19 cellular contexts compared by ENCODE assay signal in the genomic region with DNA sequence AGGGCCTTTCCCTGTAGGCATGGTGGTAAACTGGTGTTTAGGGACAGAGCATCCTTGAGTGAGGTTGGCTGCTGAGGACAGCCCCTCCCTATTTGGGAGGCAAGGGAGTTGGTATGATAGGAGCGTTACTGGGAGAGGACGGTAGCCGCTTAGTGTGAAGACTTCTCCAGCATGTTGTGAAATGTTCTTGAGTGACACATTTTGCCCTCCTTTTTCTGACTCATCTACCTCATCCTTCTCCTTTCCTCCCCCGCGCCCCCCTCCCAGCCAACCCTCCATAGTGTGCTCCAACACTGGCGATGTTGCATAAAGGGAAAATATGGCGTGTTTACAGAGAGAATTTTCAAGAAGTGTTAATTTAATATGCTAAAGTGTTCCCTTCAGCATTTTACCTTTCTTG.
"Had no signal": no experiment of that assay in that cellular context is flagged by ENCODE, and none has a peak within 500 bp of the region (broad histone marks: within the 10 kb centered on the region; RNA-seq: fewer than 3 reads in every experiment).

No MANE protein-coding gene starts in this region.

- H2AFZ ChIP-seq: parathyroid adenoma had no signal

- H3K4me3 ChIP-seq: coronary artery, left ventricle myocardium inferior, lower lobe of right lung, prostate gland, skin epidermis, stomach had no signal

- H3K36me3 ChIP-seq: left ventricle myocardium inferior, lower lobe of right lung, prostate gland, stomach had no signal

- H3K79me2 ChIP-seq: parathyroid adenoma had no signal

- FAIRE-seq: endothelial cell of umbilical vein, frontal cortex had no signal

- H3K4me1 ChIP-seq: lower lobe of right lung, parathyroid adenoma, prostate gland, stomach had no signal

- H3K9me3 ChIP-seq: lower lobe of right lung, prostate gland had no signal

- ATAC-seq: lower lobe of right lung, natural killer cell, sciatic nerve had no signal

- DNase-seq: effector CD4-positive, alpha-beta T cell; endodermal cell; islet precursor cell; left ventricle myocardium inferior; lower lobe of right lung; natural killer cell; occipital lobe; stimulated activated CD4-positive, alpha-beta T cell treated with anti-CD3 and anti-CD28 coated beads, Interleukin-12 subunit alpha, Interleukin-12 subunit beta, amount 100 ng/mL, for 4 hours; stimulated activated naive CD4-positive, alpha-beta T cell; stomach; substantia nigra; trophoblast cell had no signal

- H3K27me3 ChIP-seq: stomach had no signal

- H3K9ac ChIP-seq: parathyroid adenoma had no signal

- H3K27ac ChIP-seq: coronary artery, left ventricle myocardium inferior, lower lobe of right lung, parathyroid adenoma, prostate gland, skin epidermis, stomach had no signal
